Comparison of ENCODE assay signal across 9 cellular contexts in genomic region chr16:11561440-11561797, GRCh38. TPM values are rescaled to one million over a fixed set of nuclear protein-coding genes. Genes with fewer than 3 reads are reported as not detected.
DNase-seq lines count a peak whose midpoint lies in the region; ATAC-seq, FAIRE-seq and TF ChIP-seq lines count a peak whose summit lies in the region.
"Had no signal": no experiment of that assay in that cellular context is flagged by ENCODE, and none has a peak within 500 bp of the region (broad histone marks: within the 10 kb centered on the region; RNA-seq: fewer than 3 reads in every experiment).

No MANE protein-coding gene starts in this region.

- H3K9me1 ChIP-seq in keratinocyte (ENCODE audit: control insufficient read depth, extremely low read depth, insufficient read depth, low read length): no peaks in the 10 kb centered on the region

- H3K79me2 ChIP-seq in keratinocyte (ENCODE audit: control insufficient read depth, insufficient read depth, low read length): peaks cover 81% of the 10 kb centered on the region

- peak overlapping the region; percentile 59 for H3K4me2 ChIP-seq in keratinocyte (ENCODE audit: control insufficient read depth, extremely low read depth, insufficient read depth, low read depth, low read length)
- H3K4me2 ChIP-seq: SK-N-SH had no signal

- no peaks in the 10 kb centered on the region for H3K27me3 Mint-ChIP-seq in stimulated activated naive CD8-positive, alpha-beta T cell treated with anti-CD3 and anti-CD28 coated beads, Interleukin-15, amount 100 ng/mL, for 72 hours

- peaks cover 29% of the 10 kb centered on the region for H3K4me1 ChIP-seq in HUES48 (ENCODE audit: control insufficient read depth, insufficient read depth, low read length)
- H3K4me1 ChIP-seq in keratinocyte (ENCODE audit: control insufficient read depth, extremely low read depth, insufficient read depth, low read length): peaks cover 26% of the 10 kb centered on the region

- H2AFZ ChIP-seq in keratinocyte (ENCODE audit: control insufficient read depth, low read length): no peak overlapping the region

- H3K9ac ChIP-seq in HUES48 (ENCODE audit: low read depth, low read length): no peak overlapping the region
- H3K9ac ChIP-seq in keratinocyte (ENCODE audit: control insufficient read depth, extremely low read depth, insufficient read depth, low read length): peak overlapping the region; percentile 68
- H3K9ac ChIP-seq: SK-N-SH had no signal

- DNase-seq in activated naive CD4-positive, alpha-beta T cell treated with anti-CD3 and anti-CD28 coated beads, Interleukin-2, amount 50 U/mL, for 72 hours (ENCODE audit: low spot score in 2 of 2): no peak
- no peak for DNase-seq in keratinocyte (ENCODE audit: low read depth, low spot score)
- DNase-seq in stimulated activated naive CD8-positive, alpha-beta T cell treated with anti-CD3 and anti-CD28 coated beads, Interleukin-15, amount 100 ng/mL, for 72 hours: no peak
- no peak for DNase-seq in Kasumi-1 (lab: John Stamatoyannopoulos, UW)
- no peak for DNase-seq in NOMO-1 (lab: John Stamatoyannopoulos, UW; ENCODE audit: unreplicated experiment in 2 of 2)
- DNase-seq in activated CD4-positive, CD25-positive, alpha-beta regulatory T cell (lab: John Stamatoyannopoulos, UW): no peak
- DNase-seq: NCI-H1417 had no signal

- H3K9me3 ChIP-seq in HUES48 (ENCODE audit: control insufficient read depth, insufficient read depth, low read length): no peaks in the 10 kb centered on the region
- peaks cover 4% of the 10 kb centered on the region for H3K9me3 ChIP-seq in keratinocyte (ENCODE audit: control insufficient read depth, low read depth, low read length)

- peaks cover 0 to 7% of the 10 kb centered on the region in 2 donors for H3K9me3 Mint-ChIP-seq in activated naive CD4-positive, alpha-beta T cell treated with anti-CD3 and anti-CD28 coated beads, Interleukin-2, amount 50 U/mL, for 72 hours
- peaks cover 0 to 4% of the 10 kb centered on the region in 2 donors for H3K9me3 Mint-ChIP-seq in stimulated activated naive CD8-positive, alpha-beta T cell treated with anti-CD3 and anti-CD28 coated beads, Interleukin-15, amount 100 ng/mL, for 72 hours

- dilution Hi-C loops in keratinocyte (cut with MboI; ENCODE audit: extremely low pct_ligation_motif_present, low sequenced_read_pairs): no loop called here

- peaks cover 17 to 32% of the 10 kb centered on the region in 2 donors for H3K36me3 Mint-ChIP-seq in activated naive CD4-positive, alpha-beta T cell treated with anti-CD3 and anti-CD28 coated beads, Interleukin-2, amount 50 U/mL, for 72 hours

- no peaks in the 10 kb centered on the region for H3K27me3 ChIP-seq in HUES48 (ENCODE audit: control insufficient read depth, insufficient read depth, low read length)
- no peaks in the 10 kb centered on the region for H3K27me3 ChIP-seq in keratinocyte (ENCODE audit: control insufficient read depth, extremely low read depth, insufficient read depth, low read length)

- H3K4me3 ChIP-seq in HUES48 (ENCODE audit: low read depth, low read length) (no peak overlapping the region), keratinocyte (ENCODE audit: control insufficient read depth in 2 of 3, extremely low read depth in 1 of 3, insufficient read depth in 2 of 3, low read depth in 1 of 3, low read length in 3 of 3) (peak overlapping the region in 1 of 3 experiments; percentile 9)

- H3K36me3 ChIP-seq in HUES48 (ENCODE audit: control insufficient read depth, insufficient read depth, low read length) (peaks cover 9% of the 10 kb centered on the region), keratinocyte (ENCODE audit: control insufficient read depth in 2 of 2, extremely low read depth in 1 of 2, insufficient read depth in 2 of 2, low read length in 2 of 2) (peaks cover 4 to 11% of the 10 kb centered on the region in 2 experiments)

- peak; percentile 13 for FAIRE-seq in keratinocyte (lab: Jason Lieb, UNC)

- H3K4me1 Mint-ChIP-seq in stimulated activated naive CD8-positive, alpha-beta T cell treated with anti-CD3 and anti-CD28 coated beads, Interleukin-15, amount 100 ng/mL, for 72 hours: peaks cover 95% of the 10 kb centered on the region

- H3K27ac Mint-ChIP-seq in activated naive CD4-positive, alpha-beta T cell treated with anti-CD3 and anti-CD28 coated beads, Interleukin-2, amount 50 U/mL, for 72 hours: peak overlapping the region; percentile 81 to 88
- H3K27ac Mint-ChIP-seq in stimulated activated naive CD8-positive, alpha-beta T cell treated with anti-CD3 and anti-CD28 coated beads, Interleukin-15, amount 100 ng/mL, for 72 hours: peak overlapping the region; percentile 2 to 35

- no peak for ATAC-seq in activated naive CD4-positive, alpha-beta T cell treated with anti-CD3 and anti-CD28 coated beads, Interleukin-2, amount 50 U/mL, for 72 hours
- ATAC-seq in stimulated activated naive CD8-positive, alpha-beta T cell treated with anti-CD3 and anti-CD28 coated beads, Interleukin-15, amount 100 ng/mL, for 72 hours: peak; percentile 16

- no peak for TF ChIP-seq CTCF in keratinocyte (optimal IDR thresholded peaks at IDR 0.05 in 1 of 3, IDR thresholded peaks at IDR 0.05 in 1 of 3, conservative IDR thresholded peaks at IDR 0.05 in 1 of 3; ENCODE audit: extremely low read depth in 1 of 3, insufficient read depth in 2 of 3, low read length in 3 of 3)

- peak overlapping the region; percentile 33 for H3K27ac ChIP-seq in HUES48 (ENCODE audit: low read depth, low read length)
- peak overlapping the region; percentile 78 for H3K27ac ChIP-seq in keratinocyte (ENCODE audit: control insufficient read depth, insufficient read depth, low read length)

- no peaks in the 10 kb centered on the region for H4K20me1 ChIP-seq in keratinocyte (ENCODE audit: control insufficient read depth, extremely low read depth, insufficient read depth, low read length)

- H3K4me3 Mint-ChIP-seq in stimulated activated naive CD8-positive, alpha-beta T cell treated with anti-CD3 and anti-CD28 coated beads, Interleukin-15, amount 100 ng/mL, for 72 hours: peak overlapping the region; percentile 78 to 80

RNA-seq across cellular contexts. Expression of gene LITAF, which starts 25.3 kb away (rescaled TPM):
- 100 to 1,000 TPM in 1 of 2 donors, 10 to 100 TPM in 1; 91.0 to 112 TPM for total RNA-seq in activated naive CD4-positive, alpha-beta T cell treated with anti-CD3 and anti-CD28 coated beads, Interleukin-2, amount 50 U/mL, for 72 hours
- polyA plus RNA-seq in keratinocyte: 56.8 to 145 TPM (median 85.4 TPM) in 3 replicates
- 40.8 TPM for polyA plus RNA-seq in keratinocyte (2011; ENCODE audit: low read depth)
- polyA plus RNA-seq in keratinocyte (2011; cell fraction: cytosol; rRNA removed): 145 and 178 TPM in 2 replicates
- polyA plus RNA-seq in keratinocyte (2011; cell fraction: nucleus; rRNA removed): 81.8 and 90.5 TPM in 2 replicates
- polyA plus RNA-seq in keratinocyte (2012; ENCODE audit: low replicate concordance): 118 and 158 TPM in 2 replicates
- polyA minus RNA-seq in keratinocyte: 98.1 to 234 TPM (median 126 TPM) in 3 replicates
- 127 TPM for polyA minus RNA-seq in keratinocyte (2011; cell fraction: cytosol; rRNA and poly(A)+ RNA removed)
- polyA minus RNA-seq in keratinocyte (2011; cell fraction: nucleus; rRNA and poly(A)+ RNA removed): 34.0 and 41.3 TPM in 2 replicates
